16 cellular contexts compared by ENCODE assay signal in the genomic region with DNA sequence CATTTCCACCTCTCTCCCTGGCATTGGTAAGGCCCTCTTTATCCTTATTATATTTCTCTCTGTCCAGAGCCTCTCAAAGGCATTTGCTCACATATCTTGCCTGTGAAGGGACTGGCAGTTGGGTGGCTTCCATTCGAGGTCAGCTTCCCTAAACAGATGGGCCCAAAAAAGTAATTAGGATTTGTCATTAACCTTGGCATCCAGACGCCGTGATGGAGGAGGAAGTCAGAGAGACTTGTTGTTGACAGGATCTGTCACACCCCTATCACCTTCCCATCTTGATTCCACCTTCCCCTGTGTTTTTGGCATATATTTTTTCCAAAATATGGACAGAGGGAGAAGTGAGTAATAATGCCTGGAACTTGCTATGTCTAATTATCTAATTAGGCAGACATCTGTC.
"Had no signal": no experiment of that assay in that cellular context is flagged by ENCODE, and none has a peak within 500 bp of the region (broad histone marks: within the 10 kb centered on the region; RNA-seq: fewer than 3 reads in every experiment).

No MANE protein-coding gene starts in this region.

- H3K36me3 ChIP-seq: esophagus muscularis mucosa, gastrocnemius medialis, neural progenitor cell, ovary, uterus had no signal

- H3K4me3 Mint-ChIP-seq: dendritic cell treated with granulocyte-macrophage colony-stimulating factor and Interleukin-4, amounts not matched to agents 40 ng/mL and 50 ng/mL, for 4 days; effector memory CD8-positive, alpha-beta T cell; mesothelial cell of epicardium; natural killer cell treated with Interleukin-12 subunit alpha and Interleukin-12 subunit beta and Interleukin-15 and Interleukin-18, amount 100 ng/mL, for 72 hours; neural progenitor cell had no signal

- H3K27me3 ChIP-seq: neural progenitor cell, ovary, uterus had no signal

- FAIRE-seq: small intestine had no signal

- H3K4me3 ChIP-seq: esophagus muscularis mucosa, gastrocnemius medialis, neural progenitor cell, ovary, uterus had no signal

- H3K36me3 Mint-ChIP-seq: mesothelial cell of epicardium; natural killer cell treated with Interleukin-12 subunit alpha and Interleukin-12 subunit beta and Interleukin-15 and Interleukin-18, amount 100 ng/mL, for 72 hours; neural progenitor cell had no signal

- H3K27ac Mint-ChIP-seq: dendritic cell treated with granulocyte-macrophage colony-stimulating factor and Interleukin-4, amounts not matched to agents 40 ng/mL and 50 ng/mL, for 4 days; effector memory CD8-positive, alpha-beta T cell; mesothelial cell of epicardium; natural killer cell treated with Interleukin-12 subunit alpha and Interleukin-12 subunit beta and Interleukin-15 and Interleukin-18, amount 100 ng/mL, for 72 hours; neural progenitor cell had no signal

- H3K9me3 Mint-ChIP-seq: dendritic cell treated with granulocyte-macrophage colony-stimulating factor and Interleukin-4, amounts not matched to agents 40 ng/mL and 50 ng/mL, for 4 days; effector memory CD8-positive, alpha-beta T cell; mesothelial cell of epicardium; natural killer cell treated with Interleukin-12 subunit alpha and Interleukin-12 subunit beta and Interleukin-15 and Interleukin-18, amount 100 ng/mL, for 72 hours; neural progenitor cell had no signal

- DNase-seq: effector memory CD8-positive, alpha-beta T cell; gastrocnemius medialis; islet precursor cell; mammary epithelial cell; nucleus accumbens; ovary; right cardiac atrium; small intestine; stimulated activated CD4-positive, alpha-beta T cell treated with anti-CD3 and anti-CD28 coated beads, Interleukin-2, amount 100 ng/mL, for 48 hours; stimulated activated naive CD4-positive, alpha-beta T cell treated with Interleukin-2 at 50 U/mL for 16 hours; uterus had no signal

- H3K4me1 Mint-ChIP-seq: mesothelial cell of epicardium had no signal
